ENCODE assay signal across 8 cellular contexts in genomic region chr11:94897330-94897768, GRCh38.
DNase-seq lines count a peak whose midpoint lies in the region; ATAC-seq and TF ChIP-seq lines count a peak whose summit lies in the region.

No MANE protein-coding gene starts in this region.

- H3K4me3 ChIP-seq in CD4-positive, CD25-positive, alpha-beta regulatory T cell (ENCODE audit: low read depth, low read length) = no peak overlapping the region
- no peak overlapping the region for H3K4me3 ChIP-seq in Jurkat, Clone E6-1 (ENCODE audit: low read length)

- ATAC-seq in CD4-positive, CD25-positive, alpha-beta regulatory T cell (ENCODE audit: low read depth in 2 of 2) = peak in 1 of 2 donors; percentile 37
- peak; percentile 79 for ATAC-seq in GM18868 (IDR thresholded peaks at IDR 0.05; ENCODE audit: unreplicated experiment)

- no peaks in the 10 kb centered on the region for H3K36me3 ChIP-seq in CD4-positive, CD25-positive, alpha-beta regulatory T cell (ENCODE audit: control insufficient read depth, insufficient read depth, low read length)

- H3K27me3 ChIP-seq in CD4-positive, CD25-positive, alpha-beta regulatory T cell (ENCODE audit: control insufficient read depth, insufficient read depth, low read length) = no peaks in the 10 kb centered on the region

- peak; percentile 83 for TF ChIP-seq CTCF in MCF 10A (IDR thresholded peaks at IDR 0.05; ENCODE audit: unreplicated experiment)

- POLR2A ChIA-PET in MCF 10A (lab: Yijun Ruan, JAX) = interaction anchor here (0.6 kb wide), 1 partner anchor 54 kb away, joined by 3 read pairs; no protein-coding TSS in a partner anchor

- DNase-seq in CD4-positive, CD25-positive, alpha-beta regulatory T cell = peak in 2 of 3 donors; percentile 10 to 40
- DNase-seq in Jurkat, Clone E6-1 (ENCODE audit: low read depth, low spot score) = peak; percentile 41
- DNase-seq in RPMI8226 (peak; percentile 35), MCF 10A (ENCODE audit: unreplicated experiment) (peak; percentile 62), kidney tubule cell (ENCODE audit: low spot score) (peak; percentile 55)
- DNase-seq in stimulated activated CD4-positive, alpha-beta T cell treated with anti-CD3 and anti-CD28 coated beads, TNF-alpha, amount 100 ng/mL, for 24 hours (ENCODE audit: low read depth in 3 of 3) = peak; percentile 3 to 26 (median 18)
- no peak for DNase-seq in activated T-helper 2 cell treated with anti-CD3 and anti-CD28 coated beads, Interferon-gamma antibody, Interleukin-2, Interleukin-4, amounts not matched to agents 10 μg/mL and 5 μg/mL and 100 μg/mL, durations not matched to agents 14 hours and 24 hours and 36 hours (ENCODE audit: low spot score)

- intact Hi-C loops in MCF 10A (cut with micrococcal nuclease) = loop anchor here (1.0 to 5.0 kb wide), 4 partner anchors 21 to 380 kb away; no protein-coding TSS in a partner anchor
- intact Hi-C loops in activated T-helper 2 cell treated with anti-CD3 and anti-CD28 coated beads, Interferon-gamma antibody, Interleukin-2, Interleukin-4, amounts not matched to agents 10 μg/mL and 5 μg/mL and 100 μg/mL, durations not matched to agents 14 hours and 24 hours and 36 hours (cut with micrococcal nuclease) = loop anchor here (1.0 kb wide), 3 partner anchors 111 to 378 kb away; no protein-coding TSS in a partner anchor

- H3K4me1 ChIP-seq in CD4-positive, CD25-positive, alpha-beta regulatory T cell (ENCODE audit: control insufficient read depth, insufficient read depth, low read length, poor library complexity, severe bottlenecking) = no peaks in the 10 kb centered on the region

- CTCF ChIA-PET in MCF 10A (lab: Yijun Ruan, JAX) = interaction anchor here (0.6 to 6.9 kb wide), 43 partner anchors 9 to 1155 kb away, joined by 3 to 90 read pairs (median 3); no protein-coding TSS in a partner anchor

- H3K36me3 Mint-ChIP-seq in CD4-positive, CD25-positive, alpha-beta regulatory T cell = peaks cover 4% of the 10 kb centered on the region
- peaks cover 16% of the 10 kb centered on the region for H3K36me3 Mint-ChIP-seq in MCF 10A (ENCODE audit: insufficient read depth, unreplicated experiment)
- no peaks in the 10 kb centered on the region for H3K36me3 Mint-ChIP-seq in activated T-helper 2 cell treated with anti-CD3 and anti-CD28 coated beads, Interferon-gamma antibody, Interleukin-2, Interleukin-4, amounts not matched to agents 10 μg/mL and 5 μg/mL and 100 μg/mL, durations not matched to agents 14 hours and 24 hours and 36 hours (ENCODE audit: low read depth)

- H3K9me3 Mint-ChIP-seq in CD4-positive, CD25-positive, alpha-beta regulatory T cell = peaks cover 1 to 28% (median 11%) of the 10 kb centered on the region in 7 donors
- H3K9me3 Mint-ChIP-seq in MCF 10A (ENCODE audit: unreplicated experiment) = no peaks in the 10 kb centered on the region
- peaks cover 9% of the 10 kb centered on the region for H3K9me3 Mint-ChIP-seq in activated T-helper 2 cell treated with anti-CD3 and anti-CD28 coated beads, Interferon-gamma antibody, Interleukin-2, Interleukin-4, amounts not matched to agents 10 μg/mL and 5 μg/mL and 100 μg/mL, durations not matched to agents 14 hours and 24 hours and 36 hours

- no peak overlapping the region for H3K27ac ChIP-seq in CD4-positive, CD25-positive, alpha-beta regulatory T cell (ENCODE audit: insufficient read depth, low read length, poor library complexity, severe bottlenecking)

- no peaks in the 10 kb centered on the region for H3K4me1 Mint-ChIP-seq in CD4-positive, CD25-positive, alpha-beta regulatory T cell
- no peaks in the 10 kb centered on the region for H3K4me1 Mint-ChIP-seq in MCF 10A (ENCODE audit: insufficient read depth, unreplicated experiment)
- peaks cover 3% of the 10 kb centered on the region for H3K4me1 Mint-ChIP-seq in activated T-helper 2 cell treated with anti-CD3 and anti-CD28 coated beads, Interferon-gamma antibody, Interleukin-2, Interleukin-4, amounts not matched to agents 10 μg/mL and 5 μg/mL and 100 μg/mL, durations not matched to agents 14 hours and 24 hours and 36 hours (ENCODE audit: low read depth)

- no TSS peak for BruUV-seq in MCF 10A (replicated peaks; lab: Mats Ljungman, UMichigan)

- no peak overlapping the region for H3K4me3 Mint-ChIP-seq in CD4-positive, CD25-positive, alpha-beta regulatory T cell
- H3K4me3 Mint-ChIP-seq in MCF 10A (ENCODE audit: unreplicated experiment) = no peak overlapping the region
- H3K4me3 Mint-ChIP-seq in activated T-helper 2 cell treated with anti-CD3 and anti-CD28 coated beads, Interferon-gamma antibody, Interleukin-2, Interleukin-4, amounts not matched to agents 10 μg/mL and 5 μg/mL and 100 μg/mL, durations not matched to agents 14 hours and 24 hours and 36 hours (ENCODE audit: low read depth) = no peak overlapping the region

- H3K9me3 ChIP-seq in CD4-positive, CD25-positive, alpha-beta regulatory T cell (ENCODE audit: control insufficient read depth in 2 of 2, low read length in 2 of 2) = peaks cover 12 to 17% of the 10 kb centered on the region in 2 experiments

- no peak overlapping the region for H3K27ac Mint-ChIP-seq in CD4-positive, CD25-positive, alpha-beta regulatory T cell
- no peak overlapping the region for H3K27ac Mint-ChIP-seq in MCF 10A (ENCODE audit: low read depth, unreplicated experiment)
- H3K27ac Mint-ChIP-seq in activated T-helper 2 cell treated with anti-CD3 and anti-CD28 coated beads, Interferon-gamma antibody, Interleukin-2, Interleukin-4, amounts not matched to agents 10 μg/mL and 5 μg/mL and 100 μg/mL, durations not matched to agents 14 hours and 24 hours and 36 hours = no peak overlapping the region

- peaks cover 10% of the 10 kb centered on the region for H3K27me3 Mint-ChIP-seq in CD4-positive, CD25-positive, alpha-beta regulatory T cell
- no peaks in the 10 kb centered on the region for H3K27me3 Mint-ChIP-seq in MCF 10A (ENCODE audit: insufficient read depth, unreplicated experiment)
- peaks cover 7% of the 10 kb centered on the region for H3K27me3 Mint-ChIP-seq in activated T-helper 2 cell treated with anti-CD3 and anti-CD28 coated beads, Interferon-gamma antibody, Interleukin-2, Interleukin-4, amounts not matched to agents 10 μg/mL and 5 μg/mL and 100 μg/mL, durations not matched to agents 14 hours and 24 hours and 36 hours (ENCODE audit: low read depth)
